Comparison of ENCODE assay signal across 1 cellular context in the genomic region with DNA sequence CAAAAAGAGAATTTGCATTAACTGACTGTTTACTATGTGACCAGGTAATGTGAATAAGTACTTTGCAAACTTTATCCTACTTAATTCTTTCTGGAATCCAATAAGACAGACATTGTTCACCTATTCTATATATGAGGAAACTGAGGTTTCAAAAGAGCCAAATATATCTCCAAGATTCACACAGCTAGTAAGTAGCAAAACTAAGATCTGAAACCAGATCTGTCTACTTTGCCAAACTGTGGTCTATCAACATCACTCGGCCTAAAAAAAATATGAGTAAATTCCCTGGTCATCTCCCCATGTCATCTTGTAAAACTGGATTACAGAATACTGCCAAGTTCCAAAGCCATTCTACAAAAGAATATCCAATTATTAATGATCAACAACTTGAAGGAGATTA.
TF ChIP-seq lines count a peak whose summit lies in the region.

No MANE protein-coding gene starts in this region.

TF ChIP-seq in SK-N-SH, 30 proteins besides CTCF, POLR2A, EP300 and RAD21 (continued from another document):
- TF ChIP-seq, protein P1, sequence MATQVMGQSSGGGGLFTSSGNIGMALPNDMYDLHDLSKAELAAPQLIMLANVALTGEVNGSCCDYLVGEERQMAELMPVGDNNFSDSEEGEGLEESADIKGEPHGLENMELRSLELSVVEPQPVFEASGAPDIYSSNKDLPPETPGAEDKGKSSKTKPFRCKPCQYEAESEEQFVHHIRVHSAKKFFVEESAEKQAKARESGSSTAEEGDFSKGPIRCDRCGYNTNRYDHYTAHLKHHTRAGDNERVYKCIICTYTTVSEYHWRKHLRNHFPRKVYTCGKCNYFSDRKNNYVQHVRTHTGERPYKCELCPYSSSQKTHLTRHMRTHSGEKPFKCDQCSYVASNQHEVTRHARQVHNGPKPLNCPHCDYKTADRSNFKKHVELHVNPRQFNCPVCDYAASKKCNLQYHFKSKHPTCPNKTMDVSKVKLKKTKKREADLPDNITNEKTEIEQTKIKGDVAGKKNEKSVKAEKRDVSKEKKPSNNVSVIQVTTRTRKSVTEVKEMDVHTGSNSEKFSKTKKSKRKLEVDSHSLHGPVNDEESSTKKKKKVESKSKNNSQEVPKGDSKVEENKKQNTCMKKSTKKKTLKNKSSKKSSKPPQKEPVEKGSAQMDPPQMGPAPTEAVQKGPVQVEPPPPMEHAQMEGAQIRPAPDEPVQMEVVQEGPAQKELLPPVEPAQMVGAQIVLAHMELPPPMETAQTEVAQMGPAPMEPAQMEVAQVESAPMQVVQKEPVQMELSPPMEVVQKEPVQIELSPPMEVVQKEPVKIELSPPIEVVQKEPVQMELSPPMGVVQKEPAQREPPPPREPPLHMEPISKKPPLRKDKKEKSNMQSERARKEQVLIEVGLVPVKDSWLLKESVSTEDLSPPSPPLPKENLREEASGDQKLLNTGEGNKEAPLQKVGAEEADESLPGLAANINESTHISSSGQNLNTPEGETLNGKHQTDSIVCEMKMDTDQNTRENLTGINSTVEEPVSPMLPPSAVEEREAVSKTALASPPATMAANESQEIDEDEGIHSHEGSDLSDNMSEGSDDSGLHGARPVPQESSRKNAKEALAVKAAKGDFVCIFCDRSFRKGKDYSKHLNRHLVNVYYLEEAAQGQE (IDR thresholded peaks at IDR 0.05; ENCODE audit: low read depth, low read length): no peak
- no peak for TF ChIP-seq YY1 (IDR thresholded peaks at IDR 0.05; ENCODE audit: low read depth)
- no peak for TF ChIP-seq JUND (IDR thresholded peaks at IDR 0.05)
- TF ChIP-seq POLR2AphosphoS5 (IDR thresholded peaks at IDR 0.05; ENCODE audit: low read depth, low read length): no peak
